Comparison of ENCODE assay signal across 12 cellular contexts in the genomic region with DNA sequence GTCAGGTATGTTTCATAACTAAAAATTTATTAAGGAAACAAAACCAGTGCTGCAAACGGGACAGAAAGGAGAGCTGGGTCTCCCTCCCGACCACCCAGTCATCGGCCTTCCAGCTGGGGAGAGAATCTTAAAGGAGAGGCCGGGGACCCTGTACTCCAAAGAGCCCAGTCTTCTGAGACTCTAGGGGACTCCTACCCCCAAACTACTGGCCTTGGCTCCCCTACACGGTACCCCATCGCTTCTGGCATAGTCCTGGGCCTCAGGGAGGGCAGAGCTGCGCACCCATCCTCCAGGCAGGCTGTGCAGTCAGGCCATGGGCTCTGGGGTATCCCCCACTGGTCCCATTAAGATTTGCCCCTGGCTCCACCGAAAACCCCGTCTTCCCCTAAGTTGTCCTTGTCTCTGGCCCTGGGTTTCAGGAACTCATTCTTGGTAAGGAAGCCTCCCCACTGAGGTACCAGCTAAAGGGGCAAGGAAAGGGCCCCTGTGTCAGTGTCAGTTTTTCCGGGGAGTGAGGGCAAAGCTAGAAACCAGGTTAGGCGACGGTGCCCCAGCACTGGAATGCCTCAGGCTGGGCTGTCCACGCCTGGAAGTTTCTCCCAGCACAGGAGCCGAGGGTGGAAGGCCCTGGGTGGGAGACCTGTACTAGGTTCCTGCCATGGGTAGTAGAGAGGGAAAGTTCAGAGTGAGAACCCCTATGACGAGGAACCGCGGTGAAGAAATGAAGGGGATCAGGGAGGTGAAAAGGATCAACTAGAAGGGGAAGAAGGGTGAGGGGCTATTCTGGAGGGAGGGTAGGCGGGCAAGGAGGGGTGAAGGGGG. TPM values are rescaled to one million over a fixed set of nuclear protein-coding genes. Genes with fewer than 3 reads are reported as not detected.
A peak's percentile ranks its signal among the peaks of the same experiment; 100 is the strongest.
DNase-seq lines count a peak whose midpoint lies in the region; ATAC-seq and TF ChIP-seq lines count a peak whose summit lies in the region.
"Had no signal": no experiment of that assay in that cellular context is flagged by ENCODE, and none has a peak within 500 bp of the region (broad histone marks: within the 10 kb centered on the region; RNA-seq: fewer than 3 reads in every experiment).

No MANE protein-coding gene starts in this region.

- BruUV-seq in Calu3 (replicated peaks; lab: Mats Ljungman, UMichigan), result no TSS peak

- intact Hi-C loops in CD4-positive, alpha-beta T cell (cut with DNase I, micrococcal nuclease), result loop anchor here (1.0 to 10.0 kb wide), 4 partner anchors 95 to 207 kb away; no protein-coding TSS in a partner anchor
- intact Hi-C loops in esophagus squamous epithelium (cut with DNase I), result loop anchor here (5.0 kb wide), 1 partner anchor 182 kb away; no protein-coding TSS in a partner anchor
- intact Hi-C loops in Calu3 (cut with micrococcal nuclease; ENCODE audit: unreplicated experiment), result no loop called here

- H3K4me1 ChIP-seq in esophagus squamous epithelium (peaks cover 49 to 98% (median 59%) of the 10 kb centered on the region in 3 donors), rectal smooth muscle tissue (ENCODE audit: control insufficient read depth, insufficient read depth, low read length) (peaks cover 31% of the 10 kb centered on the region)
- H3K4me1 ChIP-seq: HAP-1 had no signal

- H3K4me1 Mint-ChIP-seq in CD4-positive, alpha-beta T cell (ENCODE audit: low read depth), result peaks cover 18% of the 10 kb centered on the region
- no peaks in the 10 kb centered on the region for H3K4me1 Mint-ChIP-seq in Calu3 (ENCODE audit: low read depth, unreplicated experiment)

- H3K36me3 Mint-ChIP-seq in CD4-positive, alpha-beta T cell (ENCODE audit: low read depth), result peaks cover 51% of the 10 kb centered on the region
- no peaks in the 10 kb centered on the region for H3K36me3 Mint-ChIP-seq in Calu3 (ENCODE audit: insufficient read depth, unreplicated experiment)

- POLR2A ChIA-PET in CD4-positive, alpha-beta T cell (lab: Charles Lee), result interaction anchor here (0.7 to 3.0 kb wide), 2 partner anchors 156 to 223 kb away, joined by 3 to 8 read pairs; no protein-coding TSS in a partner anchor
- POLR2A ChIA-PET in RWPE1 (lab: Yijun Ruan, JAX; ENCODE audit: low non-redundant PET), result no interaction called here

- DNase-seq in CD4-positive, alpha-beta T cell, result no peak
- DNase-seq in RWPE1 (ENCODE audit: low spot score) (no peak), esophagus squamous epithelium (lab: John Stamatoyannopoulos, UW) (no peak), Calu3 (no peak)
- DNase-seq: DND-41, NCI-H1436 had no signal

- H3K27ac Mint-ChIP-seq in CD4-positive, alpha-beta T cell, result peak overlapping the region; percentile 70
- H3K27ac Mint-ChIP-seq in Calu3 (ENCODE audit: unreplicated experiment), result no peak overlapping the region

- H3K27me3 ChIP-seq in CD4-positive, alpha-beta T cell (ENCODE audit: control insufficient read depth, insufficient read depth, low read length), result peaks cover 6% of the 10 kb centered on the region
- H3K27me3 ChIP-seq in esophagus squamous epithelium (peaks cover 0 to 42% (median 4%) of the 10 kb centered on the region in 4 donors), rectal smooth muscle tissue (ENCODE audit: control insufficient read depth, insufficient read depth, low read length) (no peaks in the 10 kb centered on the region)

- CTCF ChIA-PET in CD4-positive, alpha-beta T cell (lab: Charles Lee), result interaction anchor here (0.6 to 7.3 kb wide), 3 partner anchors 150 to 185 kb away, joined by 3 to 83 read pairs (median 4); no protein-coding TSS in a partner anchor
- CTCF ChIA-PET in RWPE1 (lab: Yijun Ruan, JAX) (interaction anchor here (0.6 kb wide), 3 partner anchors 110 to 185 kb away, joined by 3 to 4 read pairs (median 4); no protein-coding TSS in a partner anchor), Calu3 (lab: Charles Lee) (interaction anchor here (0.8 kb wide), 1 partner anchor 185 kb away, joined by 3 read pairs; no protein-coding TSS in a partner anchor)

- H3K4me3 Mint-ChIP-seq in CD4-positive, alpha-beta T cell, result peak overlapping the region; percentile 77
- no peak overlapping the region for H3K4me3 Mint-ChIP-seq in Calu3 (ENCODE audit: low read depth, unreplicated experiment)

- H3K9ac ChIP-seq in rectal smooth muscle tissue (ENCODE audit: low read length), result no peak overlapping the region

- TF ChIP-seq POLR2A in esophagus squamous epithelium (IDR thresholded peaks at IDR 0.05), result no peak

- ATAC-seq in CD4-positive, alpha-beta T cell (ENCODE audit: poor library complexity), result no peak
- ATAC-seq in HG02885 (IDR thresholded peaks at IDR 0.05; ENCODE audit: poor library complexity, unreplicated experiment), result no peak
- no peak for ATAC-seq in HG02840 (IDR thresholded peaks at IDR 0.05; ENCODE audit: low FRiP score, unreplicated experiment)
- ATAC-seq in GM19467 (IDR thresholded peaks at IDR 0.05; ENCODE audit: unreplicated experiment), result no peak

- peaks cover 38% of the 10 kb centered on the region for H3K27me3 Mint-ChIP-seq in CD4-positive, alpha-beta T cell
- no peaks in the 10 kb centered on the region for H3K27me3 Mint-ChIP-seq in Calu3 (ENCODE audit: unreplicated experiment)

- no peaks in the 10 kb centered on the region for H3K9me3 ChIP-seq in CD4-positive, alpha-beta T cell (ENCODE audit: control insufficient read depth, low read length)
- no peaks in the 10 kb centered on the region for H3K9me3 ChIP-seq in esophagus squamous epithelium
- H3K9me3 ChIP-seq: HAP-1 had no signal

- TF ChIP-seq CTCF in CD4-positive, alpha-beta T cell (IDR thresholded peaks at IDR 0.05), result no peak
- TF ChIP-seq CTCF in RWPE1 (conservative IDR thresholded peaks at IDR 0.05; ENCODE audit: low read depth) (no peak), esophagus squamous epithelium (IDR thresholded peaks at IDR 0.05) (no peak), Calu3 (IDR thresholded peaks at IDR 0.05; ENCODE audit: unreplicated experiment) (no peak)

- H3K36me3 ChIP-seq in esophagus squamous epithelium (peaks cover 0 to 64% (median 0%) of the 10 kb centered on the region in 3 donors), rectal smooth muscle tissue (ENCODE audit: control insufficient read depth, insufficient read depth, low read length) (peaks cover 3% of the 10 kb centered on the region)

- 83 to 84% methylated on average over 4 to 17 of the region's 18 CpGs for WGBS in esophagus squamous epithelium, 2 donors

- H3K27ac ChIP-seq in CD4-positive, alpha-beta T cell (ENCODE audit: low read depth, low read length), result no peak overlapping the region
- H3K27ac ChIP-seq in RWPE1 (peak overlapping the region; percentile 36), esophagus squamous epithelium (peak overlapping the region; percentile 68 to 93 (median 87)), rectal smooth muscle tissue (ENCODE audit: low read depth, low read length) (peak overlapping the region; percentile 82)

- H3K9me3 Mint-ChIP-seq in CD4-positive, alpha-beta T cell, result no peaks in the 10 kb centered on the region
- no peaks in the 10 kb centered on the region for H3K9me3 Mint-ChIP-seq in Calu3 (ENCODE audit: low read depth, unreplicated experiment)

- peak overlapping the region in 1 of 4 donors; percentile 74 for H3K4me3 ChIP-seq in esophagus squamous epithelium
- peak overlapping the region; percentile 50 for H3K4me3 ChIP-seq in rectal smooth muscle tissue (ENCODE audit: low read length)
- H3K4me3 ChIP-seq: HAP-1 had no signal

RNA-seq across cellular contexts. Expression of gene HIC1, which starts 5.1 kb away (rescaled TPM):
- 1 to 10 TPM; 2.4 to 3.0 TPM for total RNA-seq in CD4-positive, alpha-beta T cell
- 10 to 100 TPM in 1 of 4 donors, 1 to 10 TPM in 3; 2.1 to 14.1 (median 5.9) TPM for total RNA-seq in esophagus squamous epithelium
- total RNA-seq in Calu3 (2022), result 0.61 and 1.2 TPM in 2 replicates

RNA-seq across cellular contexts. Expression of gene OVCA2, which starts 18.2 kb away (rescaled TPM):
- 10 to 100 TPM; 34.4 to 35.1 TPM for total RNA-seq in CD4-positive, alpha-beta T cell
- total RNA-seq in esophagus squamous epithelium (10 to 100 TPM; 42.3 to 70.5 (median 53.2) TPM), Calu3 (2022) (21.0 and 22.1 TPM in 2 replicates)

RNA-seq across cellular contexts. Expression of gene DPH1, which starts 30.1 kb away (rescaled TPM):
- 100 to 1,000 TPM in 1 of 2 experiments, 10 to 100 TPM in 1; 96.4 to 101 TPM for total RNA-seq in CD4-positive, alpha-beta T cell
- total RNA-seq in esophagus squamous epithelium (10 to 100 TPM; 14.9 to 55.7 (median 22.7) TPM), Calu3 (2022) (24.7 and 29.7 TPM in 2 replicates)

RNA-seq across cellular contexts. Expression of gene RTN4RL1, which starts 34.9 kb away (rescaled TPM):
- total RNA-seq in CD4-positive, alpha-beta T cell, result under 1 TPM; 0.06 to 0.11 TPM
- total RNA-seq in esophagus squamous epithelium, result 1 to 10 TPM; 1.1 to 4.0 (median 2.0) TPM
- not detected in 2 replicates for total RNA-seq in Calu3 (2022)
- total RNA-seq: OCI-LY7 had no signal
